12 cellular contexts compared by ENCODE assay signal in the genomic region with DNA sequence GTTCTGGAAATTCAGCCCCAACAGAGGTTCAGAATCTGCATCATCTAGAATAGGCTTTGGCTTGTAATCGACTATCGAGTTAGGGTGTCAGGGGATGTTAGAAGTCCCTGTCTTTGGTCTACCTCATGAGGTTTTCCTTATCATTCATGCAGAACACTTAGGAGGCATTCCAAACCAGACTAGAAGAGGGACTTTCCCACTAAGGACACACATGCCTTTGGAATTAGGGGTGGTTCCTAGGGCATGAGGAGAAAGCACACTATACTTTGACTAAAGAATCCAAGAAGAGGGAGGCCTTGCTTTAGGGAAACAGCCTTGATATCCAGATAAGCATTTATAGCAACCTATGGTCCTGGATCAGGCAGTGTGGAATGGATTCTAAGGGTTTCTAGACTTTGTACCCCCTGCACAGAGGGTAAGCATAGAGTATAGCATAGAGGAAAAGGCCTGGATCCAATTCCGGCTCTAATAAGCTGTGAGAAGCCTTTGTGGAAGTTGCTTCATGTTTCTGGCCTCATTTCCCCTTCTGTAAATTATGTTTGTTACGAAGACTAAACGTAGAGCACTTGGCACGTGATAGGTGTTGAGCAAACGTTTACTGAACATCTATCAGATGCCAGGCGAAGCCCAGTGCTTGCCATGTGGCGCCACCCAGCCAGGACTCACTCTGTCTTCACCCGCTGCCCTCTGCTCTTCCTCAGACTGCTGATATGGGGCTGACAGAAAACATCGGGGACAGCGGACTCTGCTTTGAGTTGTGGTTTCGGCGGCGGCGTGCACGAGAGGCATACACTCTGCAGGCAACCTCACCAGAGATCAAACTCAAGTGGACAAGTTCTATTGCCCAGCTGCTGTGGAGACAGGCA. TPM values are rescaled to one million over a fixed set of nuclear protein-coding genes. Genes with fewer than 3 reads are reported as not detected.
A peak's percentile ranks its signal among the peaks of the same experiment; 100 is the strongest.
DNase-seq lines count a peak whose midpoint lies in the region; ATAC-seq and TF ChIP-seq lines count a peak whose summit lies in the region.
"Had no signal": no experiment of that assay in that cellular context is flagged by ENCODE, and none has a peak within 500 bp of the region (broad histone marks: within the 10 kb centered on the region; RNA-seq: fewer than 3 reads in every experiment).

No MANE protein-coding gene starts in this region.

- H3K4me1 ChIP-seq in SJSA1 (replicated peaks): peaks cover 27% of the 10 kb centered on the region
- peaks cover 0 to 28% (median 4%) of the 10 kb centered on the region in 3 donors for H3K4me1 ChIP-seq in gastroesophageal sphincter
- peaks cover 10% of the 10 kb centered on the region for H3K4me1 ChIP-seq in osteoblast (ENCODE audit: insufficient read depth, low read length)
- H3K4me1 ChIP-seq: testis had no signal

- peak overlapping the region; percentile 14 for H3K4me2 ChIP-seq in osteoblast (ENCODE audit: insufficient read depth, low read length)

- H2AFZ ChIP-seq in osteoblast (ENCODE audit: low read length): no peak overlapping the region

- H3K27me3 ChIP-seq in SJSA1 (replicated peaks): no peaks in the 10 kb centered on the region
- no peaks in the 10 kb centered on the region for H3K27me3 ChIP-seq in gastroesophageal sphincter
- no peaks in the 10 kb centered on the region for H3K27me3 ChIP-seq in osteoblast (ENCODE audit: insufficient read depth, low read length)
- H3K27me3 ChIP-seq: testis had no signal

- peak; percentile 75 for DNase-seq in Daoy (ENCODE audit: low read depth)
- peak in 1 of 2 experiments; percentile 41 for DNase-seq in SJSA1 (ENCODE audit: low read depth in 1 of 2, low spot score in 2 of 2)
- DNase-seq in osteoblast (ENCODE audit: insufficient read length, low spot score, missing footprints): peak; percentile 98
- no peak for DNase-seq in activated naive CD4-positive, alpha-beta T cell treated with Interleukin-2 at 50 U/mL for 16 hours
- DNase-seq in NCI-H1436 treated with DMSO at 0.1 percent for 48 hours (lab: John Stamatoyannopoulos, UW): no peak
- DNase-seq in HuH-7 (ENCODE audit: low spot score): no peak
- DNase-seq: NCI-H446 treated with DMSO at 0.1 percent for 48 hours, testis had no signal

- H3K4me3 ChIP-seq in SJSA1: no peak overlapping the region
- H3K4me3 ChIP-seq in gastroesophageal sphincter: no peak overlapping the region
- H3K4me3 ChIP-seq in osteoblast (ENCODE audit: insufficient read depth, low read length): no peak overlapping the region
- H3K4me3 ChIP-seq: testis had no signal

- no peaks in the 10 kb centered on the region for H3K79me2 ChIP-seq in osteoblast (ENCODE audit: insufficient read depth, low read length)

- H3K9me3 ChIP-seq in SJSA1 (replicated peaks): no peaks in the 10 kb centered on the region
- no peaks in the 10 kb centered on the region for H3K9me3 ChIP-seq in gastroesophageal sphincter
- H3K9me3 ChIP-seq in osteoblast (ENCODE audit: low read depth, low read length): no peaks in the 10 kb centered on the region
- H3K9me3 ChIP-seq: testis had no signal

- ATAC-seq in gastroesophageal sphincter: peak; percentile 41
- no peak for ATAC-seq in HG02763 (IDR thresholded peaks at IDR 0.05; ENCODE audit: unreplicated experiment)

- TF ChIP-seq CTCF in gastroesophageal sphincter (IDR thresholded peaks at IDR 0.05) (no peak), osteoblast (IDR thresholded peaks at IDR 0.05; ENCODE audit: extremely low read depth, low read depth, low read length) (no peak)

- no peak for TF ChIP-seq EP300 in gastroesophageal sphincter (IDR thresholded peaks at IDR 0.05)

- H3K36me3 ChIP-seq in SJSA1 (peaks cover 92% of the 10 kb centered on the region), gastroesophageal sphincter (peaks cover 0 to 97% of the 10 kb centered on the region in 2 donors), osteoblast (ENCODE audit: insufficient read depth, low read length) (peaks cover 69% of the 10 kb centered on the region)

- 39 to 43% methylated on average over 5 to 8 of the region's 17 CpGs for WGBS in gastroesophageal sphincter (ENCODE audit: low coverage in 1 of 2), 2 donors

- TF ChIP-seq POLR2A in gastroesophageal sphincter (IDR thresholded peaks at IDR 0.05): no peak

- H3K27ac ChIP-seq in SJSA1 (peak overlapping the region; percentile 51), gastroesophageal sphincter (peak overlapping the region in 2 of 4 donors; percentile 60 to 63), osteoblast (ENCODE audit: low read depth, low read length) (peak overlapping the region; percentile 64)
- H3K27ac ChIP-seq: testis, VCaP had no signal

- H4K20me1 ChIP-seq in osteoblast (ENCODE audit: insufficient read depth, low read length): peaks cover 5% of the 10 kb centered on the region

RNA-seq across cellular contexts. Expression of a gene that starts 13.2 kb away (rescaled TPM):
- 13.4 and 13.7 TPM in 2 replicates for total RNA-seq in Daoy (2014; rRNA removed; shearing (Covaris generic))
- 3.2 and 16.8 TPM in 2 replicates for total RNA-seq in SJSA1 (2014; rRNA removed; shearing (Covaris generic))
- total RNA-seq in gastroesophageal sphincter (100 to 1,000 TPM in 1 of 4 donors, 10 to 100 TPM in 3; 42.5 to 112 (median 77.4) TPM), osteoblast (8.3 and 9.4 TPM in 2 replicates)

RNA-seq across cellular contexts. Expression of a gene that starts 15.1 kb away (rescaled TPM):
- total RNA-seq in Daoy (2014; rRNA removed; shearing (Covaris generic)): 59.9 and 86.1 TPM in 2 replicates
- total RNA-seq in SJSA1 (2014; rRNA removed; shearing (Covaris generic)): 38.7 and 42.2 TPM in 2 replicates
- total RNA-seq in gastroesophageal sphincter: 10 to 100 TPM; 18.6 to 37.6 (median 26.8) TPM
- total RNA-seq in osteoblast: 33.3 and 35.4 TPM in 2 replicates

RNA-seq across cellular contexts. Expression of a gene that starts 15.6 kb away (rescaled TPM):
- not detected in 2 replicates for total RNA-seq in Daoy (2014; rRNA removed; shearing (Covaris generic))
- total RNA-seq in SJSA1 (2014; rRNA removed; shearing (Covaris generic)): not detected in 2 replicates
- total RNA-seq in gastroesophageal sphincter (under 1 TPM in 1 of 4 donors, not detected in 3; 0.94 TPM), osteoblast (not detected in 2 replicates)
- total RNA-seq: aorta had no signal

RNA-seq across cellular contexts. Expression of a gene that starts 27.6 kb away (rescaled TPM):
- total RNA-seq in Daoy (2014; rRNA removed; shearing (Covaris generic)): not detected in 2 replicates
- not detected in 2 replicates for total RNA-seq in SJSA1 (2014; rRNA removed; shearing (Covaris generic))
- not detected for total RNA-seq in gastroesophageal sphincter
- not detected in 2 replicates for total RNA-seq in osteoblast
- total RNA-seq: aorta, testis had no signal

RNA-seq across cellular contexts. Expression of a gene that starts 43.1 kb away (rescaled TPM):
- total RNA-seq in Daoy (2014; rRNA removed; shearing (Covaris generic)): not detected in 2 replicates
- total RNA-seq in SJSA1 (2014; rRNA removed; shearing (Covaris generic)): not detected in 2 replicates
- total RNA-seq in gastroesophageal sphincter: under 1 TPM in 1 of 4 donors, not detected in 3; 0.23 TPM
- not detected in 2 replicates for total RNA-seq in osteoblast
- total RNA-seq: aorta had no signal

Comparison
In these comparisons a context has a peak if more than half of its experiments do, and no peak if none do; other contexts are left out.
1. DNase-seq: peak in Daoy (single experiment) and osteoblast (single experiment); none in activated naive CD4-positive, alpha-beta T cell treated with Interleukin-2 at 50 U/mL for 16 hours (single experiment), NCI-H1436 treated with DMSO at 0.1 percent for 48 hours (single experiment) and HuH-7 (single experiment).